Comparison of ENCODE assay signal across 25 cellular contexts in genomic region chr17:38334480-38335364, GRCh38. TPM values are rescaled to one million over a fixed set of nuclear protein-coding genes. Genes with fewer than 3 reads are reported as not detected.
"Had no signal": no experiment of that assay in that cellular context is flagged by ENCODE, and none has a peak within 500 bp of the region (broad histone marks: within the 10 kb centered on the region; RNA-seq: fewer than 3 reads in every experiment).

No MANE protein-coding gene starts in this region.

- H3K4me3 ChIP-seq: dorsolateral prefrontal cortex, heart left ventricle, right atrium auricular region, smooth muscle cell, suprapubic skin, thyroid gland, uterus had no signal

- H3K27ac Mint-ChIP-seq: immature natural killer cell; naive thymus-derived CD4-positive, alpha-beta T cell; stimulated activated effector memory CD8-positive, alpha-beta T cell treated with anti-CD3 and anti-CD28 coated beads, Interleukin-12 subunit alpha, Interleukin-12 subunit beta, amount 100 ng/mL, for 72 hours; type B pancreatic cell had no signal

- H3K27ac ChIP-seq: dorsolateral prefrontal cortex, heart left ventricle, neutrophil, right atrium auricular region, suprapubic skin, thyroid gland, uterus had no signal

- DNase-seq: cortex of kidney; heart left ventricle; hippocampal formation; immature natural killer cell; left colon; left ventricle myocardium superior; mesendoderm; naive thymus-derived CD4-positive, alpha-beta T cell; nephron progenitor cell; stimulated activated CD4-positive, alpha-beta T cell treated with anti-CD3 and anti-CD28 coated beads, Interleukin-4, amount 100 ng/mL, for 1 hour; stimulated activated CD8-positive, alpha-beta memory T cell treated with anti-CD3 and anti-CD28 coated beads, Interleukin-4, amount 100 ng/mL, for 48 hours; stimulated activated naive CD8-positive, alpha-beta T cell treated with anti-CD3 and anti-CD28 coated beads, Interleukin-15, Interleukin-2, amounts not matched to agents 100 U/mL and 50 U/mL, for 24 hours; thyroid gland; uterus had no signal

- H3K9me3 Mint-ChIP-seq: immature natural killer cell; naive thymus-derived CD4-positive, alpha-beta T cell; nephron progenitor cell; stimulated activated effector memory CD8-positive, alpha-beta T cell treated with anti-CD3 and anti-CD28 coated beads, Interleukin-12 subunit alpha, Interleukin-12 subunit beta, amount 100 ng/mL, for 72 hours; type B pancreatic cell had no signal

- H3K36me3 Mint-ChIP-seq: immature natural killer cell; naive thymus-derived CD4-positive, alpha-beta T cell; stimulated activated effector memory CD8-positive, alpha-beta T cell treated with anti-CD3 and anti-CD28 coated beads, Interleukin-12 subunit alpha, Interleukin-12 subunit beta, amount 100 ng/mL, for 72 hours; type B pancreatic cell had no signal

- H3K4me1 Mint-ChIP-seq: immature natural killer cell; naive thymus-derived CD4-positive, alpha-beta T cell; stimulated activated effector memory CD8-positive, alpha-beta T cell treated with anti-CD3 and anti-CD28 coated beads, Interleukin-12 subunit alpha, Interleukin-12 subunit beta, amount 100 ng/mL, for 72 hours had no signal

- H3K9me3 ChIP-seq: heart left ventricle, neutrophil, right atrium auricular region, suprapubic skin, thyroid gland, uterus had no signal

- H3K27me3 ChIP-seq: dorsolateral prefrontal cortex, neutrophil, right atrium auricular region, thyroid gland, uterus had no signal

- H3K4me3 Mint-ChIP-seq: immature natural killer cell; naive thymus-derived CD4-positive, alpha-beta T cell; nephron progenitor cell; stimulated activated effector memory CD8-positive, alpha-beta T cell treated with anti-CD3 and anti-CD28 coated beads, Interleukin-12 subunit alpha, Interleukin-12 subunit beta, amount 100 ng/mL, for 72 hours; type B pancreatic cell had no signal

- H3K4me2 ChIP-seq: smooth muscle cell had no signal

- H3K4me1 ChIP-seq: heart left ventricle, right atrium auricular region, suprapubic skin, thyroid gland, uterus had no signal

- H3K36me3 ChIP-seq: heart left ventricle, neutrophil, right atrium auricular region, suprapubic skin, thyroid gland, uterus had no signal

- ATAC-seq: esophagus mucosa; heart left ventricle; naive thymus-derived CD4-positive, alpha-beta T cell had no signal

RNA-seq across cellular contexts. Expression of gene GPR179, which starts 9.0 kb away (rescaled TPM):
- total RNA-seq: esophagus mucosa, glomerular endothelial cell, left ventricle myocardium superior, lung microvascular endothelial cell, right atrium auricular region, smooth muscle cell had no signal
- polyA plus RNA-seq: fibroblast of lung; immature natural killer cell; naive thymus-derived CD4-positive, alpha-beta T cell; smooth muscle cell had no signal
